32 cellular contexts compared by ENCODE assay signal in the genomic region with DNA sequence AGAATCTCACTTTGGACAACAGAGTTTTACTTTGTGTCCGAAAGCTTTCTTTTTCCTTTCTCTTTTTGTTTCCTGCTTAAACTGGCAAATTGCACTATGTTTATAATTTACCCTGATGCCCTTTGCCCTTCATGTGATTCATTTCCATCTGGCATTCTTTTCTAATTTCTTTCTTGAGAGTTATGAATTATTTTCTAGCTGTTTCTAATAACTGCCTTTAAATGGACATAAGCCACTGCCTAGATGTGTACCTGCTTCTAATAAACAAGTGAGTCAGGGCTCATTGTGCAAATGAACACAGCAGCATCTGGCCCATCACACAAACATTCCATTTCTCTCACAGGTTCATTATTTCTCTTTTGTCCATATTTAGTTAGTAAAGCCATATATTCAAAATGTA.
A peak's percentile ranks its signal among the peaks of the same experiment; 100 is the strongest.
DNase-seq lines count a peak whose midpoint lies in the region; ATAC-seq, FAIRE-seq and TF ChIP-seq lines count a peak whose summit lies in the region.
"Had no signal": no experiment of that assay in that cellular context is flagged by ENCODE, and none has a peak within 500 bp of the region (broad histone marks: within the 10 kb centered on the region; RNA-seq: fewer than 3 reads in every experiment).

No MANE protein-coding gene starts in this region.

- H3K4me3 ChIP-seq in breast epithelium = no peak overlapping the region
- H3K4me3 ChIP-seq in fibroblast of pulmonary artery (replicated peaks; ENCODE audit: low read depth, low read length) = no peak overlapping the region
- H3K4me3 ChIP-seq in small intestine (ENCODE audit: low read depth in 1 of 2, low read length in 2 of 2) = no peak overlapping the region
- H3K4me3 ChIP-seq: ascending aorta, GM23338, heart right ventricle, ovary, right lobe of liver, upper lobe of left lung had no signal

- H3K27me3 Mint-ChIP-seq in MCF 10A (ENCODE audit: insufficient read depth, unreplicated experiment) = no peaks in the 10 kb centered on the region

- ATAC-seq in GM18511 (IDR thresholded peaks at IDR 0.05; ENCODE audit: unreplicated experiment) (no peak), HG03521 (IDR thresholded peaks at IDR 0.05; ENCODE audit: unreplicated experiment) (no peak)
- ATAC-seq: activated T-cell treated with anti-CD3 and anti-CD28 coated beads, Interleukin-2, amount 50 U/mL, for 4 hours; esophagus mucosa; GM23338; heart right ventricle; natural killer cell; T-cell had no signal

- peak overlapping the region; percentile 5 for H3K4me3 Mint-ChIP-seq in MCF 10A (ENCODE audit: unreplicated experiment)
- H3K4me3 Mint-ChIP-seq: activated naive CD4-positive, alpha-beta T cell treated with anti-CD3 and anti-CD28 coated beads for 36 hours; activated T-cell treated with anti-CD3 and anti-CD28 coated beads, Interleukin-2, amount 50 U/mL, for 4 hours; GM23338; natural killer cell; T-cell had no signal

- peak overlapping the region; percentile 47 for H3K27ac Mint-ChIP-seq in MCF 10A (ENCODE audit: low read depth, unreplicated experiment)
- H3K27ac Mint-ChIP-seq: activated naive CD4-positive, alpha-beta T cell treated with anti-CD3 and anti-CD28 coated beads for 36 hours; GM23338; natural killer cell; T-cell had no signal

- no TSS peak for BruUV-seq in MCF 10A (replicated peaks; lab: Mats Ljungman, UMichigan)

- peak; percentile 66 for DNase-seq in MCF 10A (ENCODE audit: unreplicated experiment)
- no peak for DNase-seq in breast epithelium (ENCODE audit: low spot score in 2 of 2)
- peak; percentile 97 for DNase-seq in amniotic epithelial cell (ENCODE audit: low read depth)
- DNase-seq in fibroblast of pulmonary artery (ENCODE audit: low read depth) = peak; percentile 86
- DNase-seq in small intestine = peak; percentile 36
- no peak for DNase-seq in NCI-H526 treated with DMSO at 0.1 percent for 48 hours (lab: John Stamatoyannopoulos, UW)
- DNase-seq: 8988T; activated CD4-positive, alpha-beta T cell treated with anti-CD3 and anti-CD28 coated beads for 1 hour; activated naive CD4-positive, alpha-beta T cell treated with anti-CD3 and anti-CD28 coated beads for 36 hours; activated T-cell treated with anti-CD3 and anti-CD28 coated beads, Interleukin-2, amount 50 U/mL, for 4 hours; BE2C; COR-L47; DMS79; effector CD8-positive, alpha-beta T cell; heart right ventricle; natural killer cell; NCI-H146; NCI-H2171; OCI-M1; ovary; right lobe of liver; stimulated activated CD4-positive, alpha-beta T cell treated with anti-CD3 and anti-CD28 coated beads, Interleukin-15, amount 100 ng/mL, for 24 hours; stimulated activated CD8-positive, alpha-beta memory T cell treated with anti-CD3 and anti-CD28 coated beads, Interleukin-4, amount 100 ng/mL, for 48 hours; T-cell; upper lobe of left lung had no signal

- intact Hi-C loops in MCF 10A (cut with micrococcal nuclease) = no loop called here
- intact Hi-C loops in breast epithelium (cut with DNase I; ENCODE audit: low total_unique reads) = no loop called here

- POLR2A ChIA-PET in MCF 10A (lab: Yijun Ruan, JAX) = interaction anchor here (0.5 to 1.2 kb wide), 4 partner anchors 11 to 323 kb away, joined by 3 to 4 read pairs (median 3); no protein-coding TSS in a partner anchor

- CTCF ChIA-PET in MCF 10A (lab: Yijun Ruan, JAX) = no interaction called here

- WGBS in small intestine, 3 donors = 16 to 45% (median 32%) methylated on average over 1 of the region's 1 CpG

- TF ChIP-seq POLR2A in breast epithelium (IDR thresholded peaks at IDR 0.05) = no peak

- TF ChIP-seq CTCF in MCF 10A (IDR thresholded peaks at IDR 0.05; ENCODE audit: unreplicated experiment) (no peak), breast epithelium (IDR thresholded peaks at IDR 0.05) (no peak), fibroblast of pulmonary artery (IDR thresholded peaks at IDR 0.05; ENCODE audit: low read length, missing control alignments) (no peak)

- peaks cover 8% of the 10 kb centered on the region for H3K9me3 Mint-ChIP-seq in MCF 10A (ENCODE audit: unreplicated experiment)
- H3K9me3 Mint-ChIP-seq: activated T-cell treated with anti-CD3 and anti-CD28 coated beads, Interleukin-2, amount 50 U/mL, for 4 hours; GM23338 had no signal

- H3K27me3 ChIP-seq in breast epithelium = no peaks in the 10 kb centered on the region
- no peaks in the 10 kb centered on the region for H3K27me3 ChIP-seq in small intestine (ENCODE audit: control insufficient read depth in 2 of 2, insufficient read depth in 2 of 2, low read length in 2 of 2)
- H3K27me3 ChIP-seq: ascending aorta, BE2C, heart right ventricle, ovary, right lobe of liver, upper lobe of left lung had no signal

- peaks cover 11% of the 10 kb centered on the region for H3K4me1 Mint-ChIP-seq in MCF 10A (ENCODE audit: insufficient read depth, unreplicated experiment)
- H3K4me1 Mint-ChIP-seq: natural killer cell, T-cell had no signal

- H3K27ac ChIP-seq in breast epithelium (no peak overlapping the region), small intestine (ENCODE audit: low read depth in 1 of 2, low read length in 1 of 2) (no peak overlapping the region)
- H3K27ac ChIP-seq: ascending aorta, heart right ventricle, HL-60, ovary had no signal

- no peak for FAIRE-seq in small intestine (lab: Jason Lieb, UNC)
- FAIRE-seq: TTC549 had no signal

- H3K9me3 ChIP-seq in breast epithelium = peaks cover 0 to 7% of the 10 kb centered on the region in 2 donors
- H3K9me3 ChIP-seq in small intestine (ENCODE audit: control insufficient read depth, low read depth) = no peaks in the 10 kb centered on the region
- H3K9me3 ChIP-seq: ascending aorta, BE2C, ovary, right lobe of liver, upper lobe of left lung had no signal

- no peaks in the 10 kb centered on the region for H3K36me3 ChIP-seq in breast epithelium
- H3K36me3 ChIP-seq in small intestine (ENCODE audit: control insufficient read depth in 2 of 2, insufficient read depth in 2 of 2, low read length in 2 of 2) = no peaks in the 10 kb centered on the region
- H3K36me3 ChIP-seq: ascending aorta, BE2C, heart right ventricle, ovary, right lobe of liver, upper lobe of left lung had no signal

- H3K4me1 ChIP-seq in breast epithelium (no peaks in the 10 kb centered on the region), small intestine (ENCODE audit: control insufficient read depth in 2 of 2, insufficient read depth in 1 of 2, low read depth in 1 of 2, low read length in 1 of 2) (no peaks in the 10 kb centered on the region)
- H3K4me1 ChIP-seq: ascending aorta, BE2C, heart right ventricle, right lobe of liver, upper lobe of left lung had no signal

- no peaks in the 10 kb centered on the region for H3K36me3 Mint-ChIP-seq in MCF 10A (ENCODE audit: insufficient read depth, unreplicated experiment)
- H3K36me3 Mint-ChIP-seq: T-cell had no signal

Comparison
In these comparisons a context has a peak if more than half of its experiments do, and no peak if none do; other contexts are left out.
1. DNase-seq: peak in MCF 10A (single experiment), amniotic epithelial cell (single experiment), fibroblast of pulmonary artery (single experiment) and small intestine (single experiment); none in breast epithelium (0 of 2) and NCI-H526 treated with DMSO at 0.1 percent for 48 hours (single experiment).